1 cellular context compared by ENCODE assay signal in genomic region chr2:190766174-190766572, GRCh38.
TF ChIP-seq lines count a peak whose summit lies in the region.

No MANE protein-coding gene starts in this region.

TF ChIP-seq in H1, 55 proteins besides CTCF, POLR2A, EP300 and RAD21 (continued from another document):
- TF ChIP-seq HDAC2 (IDR thresholded peaks at IDR 0.05; ENCODE audit: borderline replicate concordance in 1 of 2, low read depth in 2 of 2, low read length in 2 of 2) (no peak), TAF7 (optimal IDR thresholded peaks at IDR 0.05; ENCODE audit: borderline replicate concordance, low read depth, low read length) (no peak), GTF2F1 (IDR thresholded peaks at IDR 0.05; ENCODE audit: borderline replicate concordance, low read depth, low read length) (no peak), RXRA (IDR thresholded peaks at IDR 0.05; ENCODE audit: insufficient read depth, low read depth, low read length) (no peak), RNF2 (IDR thresholded peaks at IDR 0.05; ENCODE audit: borderline replicate concordance, low read depth, low read length, missing control alignments, poor library complexity, severe bottlenecking) (no peak), NRF1 (IDR thresholded peaks at IDR 0.05; ENCODE audit: low read depth, low read length) (no peak), EZH2 (IDR thresholded peaks at IDR 0.05; ENCODE audit: low read depth, low read length, severe bottlenecking) (no peak), USF2 (IDR thresholded peaks at IDR 0.05; ENCODE audit: low read length) (no peak), JUN (IDR thresholded peaks at IDR 0.05; ENCODE audit: low read depth, low read length) (no peak), YY1 (IDR thresholded peaks at IDR 0.05; ENCODE audit: low read depth, low read length) (no peak)
